ENCODE assay signal across 8 cellular contexts in the genomic region with DNA sequence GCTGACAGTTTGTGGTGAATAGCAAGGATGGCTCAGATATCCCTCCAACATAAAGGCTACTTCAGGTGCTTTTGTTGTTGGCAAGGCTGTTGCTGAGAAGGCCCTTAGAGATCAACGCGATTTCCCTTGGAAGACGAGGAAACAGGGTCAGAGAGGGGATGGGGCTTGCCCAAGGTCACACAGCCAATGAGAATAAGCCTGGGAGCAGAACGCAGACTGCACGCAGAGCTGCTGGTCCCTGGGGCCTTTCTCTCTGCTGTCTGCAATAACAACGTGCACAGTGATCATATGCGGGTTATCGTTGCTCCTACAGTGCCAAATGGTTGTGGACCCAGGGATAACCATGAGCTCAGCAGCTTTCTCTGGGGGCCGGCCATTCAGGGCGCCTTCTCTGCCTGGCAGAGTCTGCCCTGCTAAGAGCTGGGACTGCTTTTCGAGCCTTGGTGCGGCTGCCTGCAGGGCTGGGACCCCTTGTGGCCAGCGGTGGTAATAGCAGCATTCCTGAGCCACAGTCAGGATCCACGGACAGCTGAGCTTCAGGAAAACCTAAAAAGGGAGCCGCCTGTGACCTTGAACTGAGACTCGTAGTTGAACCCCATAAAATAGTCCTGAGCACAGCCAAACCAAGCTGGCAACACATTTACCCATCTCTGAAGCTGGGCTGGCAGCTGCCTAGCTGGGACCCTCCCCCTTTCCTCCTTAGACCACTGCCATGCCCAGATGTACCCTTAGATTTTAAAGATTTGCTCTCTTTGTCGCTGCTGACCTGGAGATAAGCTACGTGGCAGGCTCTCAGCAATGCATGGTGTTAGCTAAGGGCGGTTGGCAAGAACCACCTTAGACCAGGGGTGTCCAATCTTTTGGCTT. TPM values are rescaled to one million over a fixed set of nuclear protein-coding genes. Genes with fewer than 3 reads are reported as not detected.
DNase-seq lines count a peak whose midpoint lies in the region; ATAC-seq and TF ChIP-seq lines count a peak whose summit lies in the region.

No MANE protein-coding gene starts in this region.

- TF ChIP-seq EP300 in SK-N-SH (IDR thresholded peaks at IDR 0.05; ENCODE audit: borderline replicate concordance in 1 of 2, low read depth in 1 of 2, low read length in 1 of 2) = no peak

- H4K20me1 ChIP-seq in SK-N-SH (ENCODE audit: insufficient read depth) = no peaks in the 10 kb centered on the region

- TF ChIP-seq RAD21 in SK-N-SH (IDR thresholded peaks at IDR 0.05; ENCODE audit: low read length) = peak; percentile 73

- H3F3A ChIP-seq in SK-N-SH (replicated peaks; ENCODE audit: insufficient read depth) = no peaks in the 10 kb centered on the region

- TF ChIP-seq CTCF in SK-N-SH (IDR thresholded peaks at IDR 0.05) (peak; percentile 89), heart right ventricle (IDR thresholded peaks at IDR 0.05) (peak; percentile 89 to 96 (median 93))

- H3K27me3 ChIP-seq in HUES48 (ENCODE audit: control insufficient read depth, insufficient read depth, low read length) = no peaks in the 10 kb centered on the region
- H3K27me3 ChIP-seq in SK-N-SH (ENCODE audit: insufficient read depth) = no peaks in the 10 kb centered on the region
- no peaks in the 10 kb centered on the region for H3K27me3 ChIP-seq in adipocyte (replicated peaks; ENCODE audit: control insufficient read depth, insufficient read depth, low read length)
- H3K27me3 ChIP-seq in heart right ventricle = no peaks in the 10 kb centered on the region

- H3K4me2 ChIP-seq in SK-N-SH = no peak overlapping the region

- DNase-seq in DMS53 (lab: John Stamatoyannopoulos, UW) = peak; percentile 78
- DNase-seq in SK-N-SH = peak; percentile 84
- DNase-seq in adipocyte (ENCODE audit: low read depth) = peak; percentile 88
- DNase-seq in heart right ventricle = peak; percentile 62 to 72
- DNase-seq in posterior vena cava (ENCODE audit: low spot score) = peak; percentile 91
- DNase-seq in cortex of kidney (lab: John Stamatoyannopoulos, UW) = no peak

- intact Hi-C loops in heart right ventricle (cut with DNase I) = loop anchor here in 8 of 10 donors (1.0 to 5.0 kb wide), 6 partner anchors 37 to 44 kb away; a partner anchor contains a TSS
- intact Hi-C loops in posterior vena cava (cut with DNase I) = no loop called here

- H2AFZ ChIP-seq in SK-N-SH (ENCODE audit: low read depth) = no peak overlapping the region

- peak; percentile 83 to 91 (median 89) for ATAC-seq in heart right ventricle
- no peak for ATAC-seq in GM21390 (IDR thresholded peaks at IDR 0.05; ENCODE audit: unreplicated experiment)

- WGBS in SK-N-SH (ENCODE audit: low lambda C conversion rate) = 2% methylated on average over 7 of the region's 19 CpGs
- 17 to 20% methylated on average over 19 of the region's 19 CpGs for WGBS in heart right ventricle, 2 donors

- H3K9me3 ChIP-seq in HUES48 (ENCODE audit: control insufficient read depth, insufficient read depth, low read length) = no peaks in the 10 kb centered on the region
- H3K9me3 ChIP-seq in SK-N-SH = no peaks in the 10 kb centered on the region
- H3K9me3 ChIP-seq in adipocyte (ENCODE audit: control insufficient read depth, low read length) = no peaks in the 10 kb centered on the region
- H3K9me3 ChIP-seq in heart right ventricle = no peaks in the 10 kb centered on the region

- peaks cover 10% of the 10 kb centered on the region for H3K4me1 ChIP-seq in HUES48 (ENCODE audit: control insufficient read depth, insufficient read depth, low read length)
- peaks cover 0 to 6% of the 10 kb centered on the region in 2 experiments; a peak in 1 of 4 replicates for H3K4me1 ChIP-seq in SK-N-SH (ENCODE audit: control insufficient read depth in 1 of 2, insufficient read depth in 2 of 2, low read depth in 1 of 2, low read length in 1 of 2)
- H3K4me1 ChIP-seq in adipocyte (ENCODE audit: control insufficient read depth, insufficient read depth, low read length) = peaks cover 3% of the 10 kb centered on the region
- H3K4me1 ChIP-seq in heart right ventricle = peaks cover 0 to 10% (median 9%) of the 10 kb centered on the region in 9 donors

- H3K4me3 ChIP-seq in HUES48 (ENCODE audit: low read depth, low read length) (peak overlapping the region; percentile 38), SK-N-SH (ENCODE audit: low read depth in 2 of 2, low read length in 1 of 2) (peak overlapping the region in 1 of 2 experiments; percentile 24; a peak in 1 of 4 replicates), adipocyte (ENCODE audit: low read length) (no peak overlapping the region), heart right ventricle (no peak overlapping the region)

- H3K36me3 ChIP-seq in HUES48 (ENCODE audit: control insufficient read depth, insufficient read depth, low read length) (no peaks in the 10 kb centered on the region), SK-N-SH (replicated peaks in 1 of 2; ENCODE audit: control insufficient read depth in 1 of 2, insufficient read depth in 2 of 2, low read length in 1 of 2) (no peaks in the 10 kb centered on the region), adipocyte (ENCODE audit: control insufficient read depth, insufficient read depth, low read length, severe bottlenecking) (peaks cover 6% of the 10 kb centered on the region), heart right ventricle (peaks cover 0 to 15% (median 0%) of the 10 kb centered on the region in 9 donors)

- H3K9ac ChIP-seq in HUES48 (ENCODE audit: low read depth, low read length) (no peak overlapping the region), SK-N-SH (no peak overlapping the region), adipocyte (ENCODE audit: low read length) (no peak overlapping the region)

- CTCF ChIA-PET in SK-N-SH (lab: Yijun Ruan, JAX) = interaction anchor here (0.6 to 17.6 kb wide), 32 partner anchors 9 to 528 kb away, joined by 3 to 553 read pairs (median 3); a partner anchor contains a TSS

- no peaks in the 10 kb centered on the region for H3K79me2 ChIP-seq in SK-N-SH (ENCODE audit: insufficient read depth)

- POLR2A ChIA-PET in SK-N-SH (lab: Yijun Ruan, JAX) = interaction anchor here (1.3 kb wide), 1 partner anchor 42 kb away, joined by 7 read pairs; no protein-coding TSS in a partner anchor

- no peaks in the 10 kb centered on the region for H3K9me2 ChIP-seq in SK-N-SH

- H3K27ac ChIP-seq in HUES48 (ENCODE audit: low read depth, low read length) (no peak overlapping the region), SK-N-SH (ENCODE audit: low read depth in 2 of 2, low read length in 1 of 2) (no peak overlapping the region), heart right ventricle (no peak overlapping the region)

TF ChIP-seq in SK-N-SH, 30 proteins besides CTCF, POLR2A, EP300 and RAD21:
- TF ChIP-seq RCOR1 (IDR thresholded peaks at IDR 0.05; ENCODE audit: low read length) (0 out of 2 replicates have a peak, but pooled peaks have one; percentile 30), SMC3 (IDR thresholded peaks at IDR 0.05; ENCODE audit: low read depth, low read length) (peak; percentile 90), MXI1 (IDR thresholded peaks at IDR 0.05; ENCODE audit: low read depth, low read length) (0 out of 2 replicates have a peak, but pooled peaks have one; percentile 12), RFX5 (IDR thresholded peaks at IDR 0.05; ENCODE audit: low read length) (no peak)
- TF ChIP-seq, protein P1, sequence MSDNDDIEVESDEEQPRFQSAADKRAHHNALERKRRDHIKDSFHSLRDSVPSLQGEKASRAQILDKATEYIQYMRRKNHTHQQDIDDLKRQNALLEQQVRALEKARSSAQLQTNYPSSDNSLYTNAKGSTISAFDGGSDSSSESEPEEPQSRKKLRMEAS (IDR thresholded peaks at IDR 0.05; ENCODE audit: low read depth) = no peak

RNA-seq across cellular contexts. Expression of a gene that starts 39.8 kb away (rescaled TPM):
- polyA plus RNA-seq in SK-N-SH (2012; rRNA removed) (0.05 and 0.10 TPM in 2 replicates), heart right ventricle (not detected)
- polyA plus RNA-seq in SK-N-SH (2012; cell fraction: cytosol; rRNA removed) = 0.08 and 0.10 TPM in 2 replicates
- 0.33 and 0.36 TPM in 2 replicates for polyA plus RNA-seq in SK-N-SH (2012; cell fraction: nucleus; rRNA removed)
- total RNA-seq in heart right ventricle (not detected), posterior vena cava (not detected)

Comparison
In these comparisons a context has a peak if more than half of its experiments do, and no peak if none do; other contexts are left out.
1. intact Hi-C loops: an anchor here in heart right ventricle (1.0 to 5.0 kb wide); none called in posterior vena cava.